Comparison of ENCODE assay signal across 18 cellular contexts in the genomic region with DNA sequence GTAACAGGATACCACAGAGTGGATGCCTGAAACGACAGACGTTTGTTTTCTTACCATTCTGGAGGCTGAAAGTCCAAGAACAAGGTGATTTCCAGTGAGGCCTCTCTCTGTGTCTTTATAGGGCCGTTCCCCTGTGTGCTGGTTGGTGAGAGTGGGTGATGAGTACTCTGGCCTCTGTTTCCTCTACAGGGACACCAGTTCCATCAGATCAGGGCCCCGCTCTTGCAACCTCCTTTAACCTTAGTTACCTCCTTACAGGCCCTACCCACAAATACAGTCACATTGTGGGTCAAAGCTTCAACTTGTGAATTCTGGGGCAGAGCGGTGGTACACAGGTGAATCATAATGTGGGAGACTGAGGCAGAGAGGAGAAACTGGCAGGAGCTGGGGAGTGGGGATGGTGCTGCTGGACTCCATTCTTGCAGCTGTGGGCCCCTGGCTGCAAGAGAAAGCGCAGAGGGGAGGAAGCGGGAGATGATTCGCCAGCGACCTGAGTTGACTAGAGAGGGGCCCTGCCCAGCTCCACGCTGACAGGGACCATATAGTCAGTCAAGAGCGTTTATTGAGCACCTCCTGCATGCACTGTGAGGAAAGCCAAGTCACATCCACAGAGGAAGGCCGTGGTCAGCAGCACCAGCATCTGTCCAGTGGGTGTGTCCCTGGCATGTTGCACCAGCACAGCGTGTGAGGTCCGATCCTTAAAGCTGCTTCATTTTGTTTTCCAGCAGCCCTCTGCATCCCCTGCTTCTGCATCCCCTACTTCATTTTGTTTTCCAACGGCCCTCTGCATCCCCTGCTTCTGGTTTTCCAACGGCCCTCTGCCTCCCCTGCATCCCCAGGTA.
"Had no signal": no experiment of that assay in that cellular context is flagged by ENCODE, and none has a peak within 500 bp of the region (broad histone marks: within the 10 kb centered on the region; RNA-seq: fewer than 3 reads in every experiment).

No MANE protein-coding gene starts in this region.

- H3K27me3 Mint-ChIP-seq: activated CD4-positive, alpha-beta memory T cell treated with anti-CD3 and anti-CD28 coated beads, Interleukin-2, amount 10 ng/mL, durations not matched to agents 7 days and 5 days had no signal

- H3K36me3 ChIP-seq: WERI-Rb-1 had no signal

- ATAC-seq: body of pancreas; foreskin keratinocyte; stimulated activated naive CD8-positive, alpha-beta T cell treated with anti-CD3 and anti-CD28 coated beads, Interleukin-15, Interleukin-2, amounts not matched to agents 100 U/mL and 50 U/mL, for 24 hours; T-helper 17 cell had no signal

- H3K27ac Mint-ChIP-seq: activated CD4-positive, alpha-beta memory T cell treated with anti-CD3 and anti-CD28 coated beads, Interleukin-2, amount 10 ng/mL, durations not matched to agents 7 days and 5 days; activated naive CD8-positive, alpha-beta T cell treated with anti-CD3 and anti-CD28 coated beads for 36 hours; T-helper 17 cell had no signal

- H3K4me1 Mint-ChIP-seq: activated CD4-positive, alpha-beta memory T cell treated with anti-CD3 and anti-CD28 coated beads, Interleukin-2, amount 10 ng/mL, durations not matched to agents 7 days and 5 days; activated naive CD8-positive, alpha-beta T cell treated with anti-CD3 and anti-CD28 coated beads for 36 hours; immature natural killer cell; T-helper 17 cell had no signal

- H3K4me3 Mint-ChIP-seq: activated CD4-positive, alpha-beta memory T cell treated with anti-CD3 and anti-CD28 coated beads, Interleukin-2, amount 10 ng/mL, durations not matched to agents 7 days and 5 days; activated naive CD8-positive, alpha-beta T cell treated with anti-CD3 and anti-CD28 coated beads for 36 hours; immature natural killer cell; T-helper 17 cell had no signal

- H3K36me3 Mint-ChIP-seq: activated naive CD8-positive, alpha-beta T cell treated with anti-CD3 and anti-CD28 coated beads for 36 hours; immature natural killer cell had no signal

- H3K9me3 Mint-ChIP-seq: activated CD4-positive, alpha-beta memory T cell treated with anti-CD3 and anti-CD28 coated beads, Interleukin-2, amount 10 ng/mL, durations not matched to agents 7 days and 5 days; activated naive CD8-positive, alpha-beta T cell treated with anti-CD3 and anti-CD28 coated beads for 36 hours had no signal

- DNase-seq: activated CD4-positive, alpha-beta memory T cell treated with anti-CD3 and anti-CD28 coated beads, Interleukin-2, amount 10 ng/mL, durations not matched to agents 7 days and 5 days; activated CD4-positive, alpha-beta T cell treated with anti-CD3 and anti-CD28 coated beads for 4 hours; activated gamma-delta T cell treated with Interleukin-2 at 50 U/mL for 16 hours; activated naive CD8-positive, alpha-beta T cell treated with anti-CD3 and anti-CD28 coated beads for 36 hours; amygdala; body of pancreas; central memory CD4-positive, alpha-beta T cell; cortex of kidney; effector CD8-positive, alpha-beta T cell; foreskin keratinocyte; immature natural killer cell; retina; stimulated activated naive CD8-positive, alpha-beta T cell treated with anti-CD3 and anti-CD28 coated beads, Interleukin-15, Interleukin-2, amounts not matched to agents 100 U/mL and 50 U/mL, for 24 hours; T-helper 17 cell; trophoblast cell; WERI-Rb-1 had no signal

- H3K4me3 ChIP-seq: body of pancreas, lung, skin epidermis had no signal

- H3K27me3 ChIP-seq: body of pancreas had no signal

- H3K4me1 ChIP-seq: body of pancreas, foreskin keratinocyte had no signal

- H3K27ac ChIP-seq: body of pancreas, foreskin keratinocyte, skin epidermis, WERI-Rb-1 had no signal

- H3K9me3 ChIP-seq: body of pancreas had no signal
